26 cellular contexts compared by ENCODE assay signal in the genomic region with DNA sequence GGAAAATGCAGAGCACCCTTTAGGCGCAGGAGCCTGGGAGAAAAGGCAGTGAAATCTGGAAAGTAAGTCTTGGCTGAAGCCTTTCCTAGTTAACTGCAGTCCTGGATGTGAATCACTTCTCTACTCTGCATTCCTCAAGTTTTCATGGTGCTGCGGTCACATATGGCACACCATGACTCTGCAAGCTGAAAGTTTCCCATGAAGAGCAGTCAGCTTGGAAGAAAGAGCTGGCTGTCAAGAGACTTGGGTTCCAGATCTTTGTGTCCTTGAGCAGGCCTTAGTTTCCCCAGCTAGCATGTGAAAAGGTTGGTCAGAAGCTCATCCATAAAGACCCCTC.
A peak's percentile ranks its signal among the peaks of the same experiment; 100 is the strongest.
DNase-seq lines count a peak whose midpoint lies in the region; TF ChIP-seq lines count a peak whose summit lies in the region.
"Had no signal": no experiment of that assay in that cellular context is flagged by ENCODE, and none has a peak within 500 bp of the region (broad histone marks: within the 10 kb centered on the region; RNA-seq: fewer than 3 reads in every experiment).

No MANE protein-coding gene starts in this region.

- no peaks in the 10 kb centered on the region for H3K79me2 ChIP-seq in GM23248 (ENCODE audit: insufficient read depth)

- H3K27ac Mint-ChIP-seq in Calu3 (ENCODE audit: unreplicated experiment): no peak overlapping the region
- H3K27ac Mint-ChIP-seq: effector memory CD8-positive, alpha-beta T cell; IgD-negative memory B cell; mesothelial cell of epicardium; natural killer cell; WTC11 had no signal

- in situ Hi-C loops in GM23248 (cut with MboI): no loop called here

- no peaks in the 10 kb centered on the region for H3K4me1 ChIP-seq in GM23248 (ENCODE audit: insufficient read depth)
- H3K4me1 ChIP-seq: BLaER1 treated with 17β-estradiol and CSF1 and Interleukin-3, amounts not matched to agents 10 nM and 100 nM; tibial artery had no signal

- no peaks in the 10 kb centered on the region for H3K9me2 ChIP-seq in GM23248 (ENCODE audit: insufficient read depth)

- no peak for TF ChIP-seq CTCF in Calu3 (IDR thresholded peaks at IDR 0.05; ENCODE audit: unreplicated experiment)

- intact Hi-C loops in Calu3 (cut with micrococcal nuclease; ENCODE audit: unreplicated experiment): no loop called here

- no peak overlapping the region for H2AFZ ChIP-seq in GM23248

- no peak overlapping the region for H3K4me2 ChIP-seq in GM23248 (ENCODE audit: unreplicated experiment)
- H3K4me2 ChIP-seq: BLaER1 treated with 17β-estradiol and CSF1 and Interleukin-3, amounts not matched to agents 10 nM and 100 nM had no signal

- H3K36me3 ChIP-seq in GM23248 (ENCODE audit: low read depth): no peaks in the 10 kb centered on the region
- H3K36me3 ChIP-seq: BLaER1 treated with 17β-estradiol and CSF1 and Interleukin-3, amounts not matched to agents 10 nM and 100 nM; gastroesophageal sphincter; tibial artery had no signal

- CTCF ChIA-PET in Calu3 (lab: Charles Lee): no interaction called here

- H3K27me3 Mint-ChIP-seq in Calu3 (ENCODE audit: unreplicated experiment): no peaks in the 10 kb centered on the region
- H3K27me3 Mint-ChIP-seq: effector memory CD8-positive, alpha-beta T cell had no signal

- no peaks in the 10 kb centered on the region for H3K9me3 ChIP-seq in GM23248 (ENCODE audit: low read depth)
- H3K9me3 ChIP-seq: BLaER1 treated with 17β-estradiol and CSF1 and Interleukin-3, amounts not matched to agents 10 nM and 100 nM; gastroesophageal sphincter; tibial artery had no signal

- no peaks in the 10 kb centered on the region for H3K36me3 Mint-ChIP-seq in Calu3 (ENCODE audit: insufficient read depth, unreplicated experiment)
- H3K36me3 Mint-ChIP-seq: IgD-negative memory B cell, mesothelial cell of epicardium, natural killer cell, WTC11 had no signal

- peaks cover 10% of the 10 kb centered on the region for H3K9me3 Mint-ChIP-seq in Calu3 (ENCODE audit: low read depth, unreplicated experiment)
- H3K9me3 Mint-ChIP-seq: effector memory CD8-positive, alpha-beta T cell; mesothelial cell of epicardium; WTC11 had no signal

- peak; percentile 26 for DNase-seq in A172 (ENCODE audit: low spot score)
- DNase-seq in GM23248: peak; percentile 39
- peak; percentile 35 for DNase-seq in astrocyte of the hippocampus (ENCODE audit: low read depth, low spot score)
- DNase-seq in islet precursor cell: peak; percentile 57
- no peak for DNase-seq in NCI-H2227 (lab: John Stamatoyannopoulos, UW; ENCODE audit: unreplicated experiment)
- DNase-seq in NCI-H69 (lab: John Stamatoyannopoulos, UW): no peak
- no peak for DNase-seq in NCI-H446 (lab: John Stamatoyannopoulos, UW)
- DNase-seq in Calu3: no peak
- DNase-seq: activated CD4-positive, alpha-beta T cell treated with anti-CD3 and anti-CD28 coated beads, Interleukin-2, amount 50 U/mL, for 48 hours; activated naive CD4-positive, alpha-beta T cell treated with Interleukin-2 at 50 U/mL for 16 hours; effector memory CD8-positive, alpha-beta T cell; H7; hippocampal formation; left ventricle myocardium superior; natural killer cell; NCI-H1092 treated with DMSO at 0.1 percent for 48 hours; NCI-H187 treated with DMSO at 0.1 percent for 48 hours; NCI-H526; SW 1271; tibial artery had no signal

- H3K4me1 Mint-ChIP-seq in Calu3 (ENCODE audit: low read depth, unreplicated experiment): no peaks in the 10 kb centered on the region
- H3K4me1 Mint-ChIP-seq: IgD-negative memory B cell, mesothelial cell of epicardium, natural killer cell had no signal

- whole genome bisulfite sequencing in GM23248 (ENCODE audit: low coverage in 1 of 2, low lambda C conversion rate in 2 of 2, missing lambda C conversion rate in 2 of 2), 2 experiments: 55 to 63% methylated on average over 2 of the region's 2 CpGs

- H3K27ac ChIP-seq in GM23248: peak overlapping the region; percentile 21; the same call in 1 of the 2 replicates
- H3K27ac ChIP-seq: BLaER1 treated with 17β-estradiol and CSF1 and Interleukin-3, amounts not matched to agents 10 nM and 100 nM; coronary artery; gastroesophageal sphincter; tibial artery had no signal

- H3F3A ChIP-seq in GM23248 (ENCODE audit: insufficient read depth): no peaks in the 10 kb centered on the region

- H3K4me3 ChIP-seq in GM23248: no peak overlapping the region
- H3K4me3 ChIP-seq: BLaER1 treated with 17β-estradiol and CSF1 and Interleukin-3, amounts not matched to agents 10 nM and 100 nM; coronary artery; gastroesophageal sphincter; tibial artery had no signal

- BruUV-seq in Calu3 (replicated peaks; lab: Mats Ljungman, UMichigan): no TSS peak

- H3K9ac ChIP-seq in GM23248: no peak overlapping the region
- H3K9ac ChIP-seq: BLaER1 treated with 17β-estradiol and CSF1 and Interleukin-3, amounts not matched to agents 10 nM and 100 nM had no signal

- no peaks in the 10 kb centered on the region for H3K27me3 ChIP-seq in GM23248 (replicated peaks; ENCODE audit: insufficient read depth)
- H3K27me3 ChIP-seq: BLaER1 treated with 17β-estradiol and CSF1 and Interleukin-3, amounts not matched to agents 10 nM and 100 nM; gastroesophageal sphincter; tibial artery had no signal

- no peaks in the 10 kb centered on the region for H4K20me1 ChIP-seq in GM23248 (ENCODE audit: insufficient read depth)
- H4K20me1 ChIP-seq: BLaER1 treated with 17β-estradiol and CSF1 and Interleukin-3, amounts not matched to agents 10 nM and 100 nM had no signal

- no peak overlapping the region for H3K4me3 Mint-ChIP-seq in Calu3 (ENCODE audit: low read depth, unreplicated experiment)
- H3K4me3 Mint-ChIP-seq: effector memory CD8-positive, alpha-beta T cell; IgD-negative memory B cell; mesothelial cell of epicardium; natural killer cell; WTC11 had no signal

Comparison
In these comparisons a context has a peak if more than half of its experiments do, and no peak if none do; other contexts are left out.
1. DNase-seq: peak in A172 (single experiment), GM23248 (single experiment), astrocyte of the hippocampus (single experiment) and islet precursor cell (single experiment); none in NCI-H2227 (single experiment), NCI-H69 (single experiment), NCI-H446 (0 of 2) and Calu3 (single experiment).